1 cellular context compared by ENCODE assay signal in the genomic region with DNA sequence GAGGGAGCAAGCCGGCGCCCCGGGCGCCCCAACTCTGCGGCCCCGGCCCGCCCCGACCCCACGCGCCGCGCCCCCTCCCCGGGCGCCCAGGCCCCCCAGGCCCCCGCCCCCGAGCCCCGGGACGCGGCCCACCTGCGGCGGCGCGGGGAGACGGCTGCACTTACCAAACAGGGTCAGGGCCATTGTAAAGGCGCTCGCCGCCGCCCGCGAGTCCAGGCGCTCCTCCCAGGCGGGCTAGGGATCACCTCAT.
TF ChIP-seq lines count a peak whose summit lies in the region.

No MANE protein-coding gene starts in this region.

TF ChIP-seq in GM23338, 12 proteins besides CTCF, POLR2A, EP300 and RAD21 (continued from another document):
- TF ChIP-seq, protein P1, sequence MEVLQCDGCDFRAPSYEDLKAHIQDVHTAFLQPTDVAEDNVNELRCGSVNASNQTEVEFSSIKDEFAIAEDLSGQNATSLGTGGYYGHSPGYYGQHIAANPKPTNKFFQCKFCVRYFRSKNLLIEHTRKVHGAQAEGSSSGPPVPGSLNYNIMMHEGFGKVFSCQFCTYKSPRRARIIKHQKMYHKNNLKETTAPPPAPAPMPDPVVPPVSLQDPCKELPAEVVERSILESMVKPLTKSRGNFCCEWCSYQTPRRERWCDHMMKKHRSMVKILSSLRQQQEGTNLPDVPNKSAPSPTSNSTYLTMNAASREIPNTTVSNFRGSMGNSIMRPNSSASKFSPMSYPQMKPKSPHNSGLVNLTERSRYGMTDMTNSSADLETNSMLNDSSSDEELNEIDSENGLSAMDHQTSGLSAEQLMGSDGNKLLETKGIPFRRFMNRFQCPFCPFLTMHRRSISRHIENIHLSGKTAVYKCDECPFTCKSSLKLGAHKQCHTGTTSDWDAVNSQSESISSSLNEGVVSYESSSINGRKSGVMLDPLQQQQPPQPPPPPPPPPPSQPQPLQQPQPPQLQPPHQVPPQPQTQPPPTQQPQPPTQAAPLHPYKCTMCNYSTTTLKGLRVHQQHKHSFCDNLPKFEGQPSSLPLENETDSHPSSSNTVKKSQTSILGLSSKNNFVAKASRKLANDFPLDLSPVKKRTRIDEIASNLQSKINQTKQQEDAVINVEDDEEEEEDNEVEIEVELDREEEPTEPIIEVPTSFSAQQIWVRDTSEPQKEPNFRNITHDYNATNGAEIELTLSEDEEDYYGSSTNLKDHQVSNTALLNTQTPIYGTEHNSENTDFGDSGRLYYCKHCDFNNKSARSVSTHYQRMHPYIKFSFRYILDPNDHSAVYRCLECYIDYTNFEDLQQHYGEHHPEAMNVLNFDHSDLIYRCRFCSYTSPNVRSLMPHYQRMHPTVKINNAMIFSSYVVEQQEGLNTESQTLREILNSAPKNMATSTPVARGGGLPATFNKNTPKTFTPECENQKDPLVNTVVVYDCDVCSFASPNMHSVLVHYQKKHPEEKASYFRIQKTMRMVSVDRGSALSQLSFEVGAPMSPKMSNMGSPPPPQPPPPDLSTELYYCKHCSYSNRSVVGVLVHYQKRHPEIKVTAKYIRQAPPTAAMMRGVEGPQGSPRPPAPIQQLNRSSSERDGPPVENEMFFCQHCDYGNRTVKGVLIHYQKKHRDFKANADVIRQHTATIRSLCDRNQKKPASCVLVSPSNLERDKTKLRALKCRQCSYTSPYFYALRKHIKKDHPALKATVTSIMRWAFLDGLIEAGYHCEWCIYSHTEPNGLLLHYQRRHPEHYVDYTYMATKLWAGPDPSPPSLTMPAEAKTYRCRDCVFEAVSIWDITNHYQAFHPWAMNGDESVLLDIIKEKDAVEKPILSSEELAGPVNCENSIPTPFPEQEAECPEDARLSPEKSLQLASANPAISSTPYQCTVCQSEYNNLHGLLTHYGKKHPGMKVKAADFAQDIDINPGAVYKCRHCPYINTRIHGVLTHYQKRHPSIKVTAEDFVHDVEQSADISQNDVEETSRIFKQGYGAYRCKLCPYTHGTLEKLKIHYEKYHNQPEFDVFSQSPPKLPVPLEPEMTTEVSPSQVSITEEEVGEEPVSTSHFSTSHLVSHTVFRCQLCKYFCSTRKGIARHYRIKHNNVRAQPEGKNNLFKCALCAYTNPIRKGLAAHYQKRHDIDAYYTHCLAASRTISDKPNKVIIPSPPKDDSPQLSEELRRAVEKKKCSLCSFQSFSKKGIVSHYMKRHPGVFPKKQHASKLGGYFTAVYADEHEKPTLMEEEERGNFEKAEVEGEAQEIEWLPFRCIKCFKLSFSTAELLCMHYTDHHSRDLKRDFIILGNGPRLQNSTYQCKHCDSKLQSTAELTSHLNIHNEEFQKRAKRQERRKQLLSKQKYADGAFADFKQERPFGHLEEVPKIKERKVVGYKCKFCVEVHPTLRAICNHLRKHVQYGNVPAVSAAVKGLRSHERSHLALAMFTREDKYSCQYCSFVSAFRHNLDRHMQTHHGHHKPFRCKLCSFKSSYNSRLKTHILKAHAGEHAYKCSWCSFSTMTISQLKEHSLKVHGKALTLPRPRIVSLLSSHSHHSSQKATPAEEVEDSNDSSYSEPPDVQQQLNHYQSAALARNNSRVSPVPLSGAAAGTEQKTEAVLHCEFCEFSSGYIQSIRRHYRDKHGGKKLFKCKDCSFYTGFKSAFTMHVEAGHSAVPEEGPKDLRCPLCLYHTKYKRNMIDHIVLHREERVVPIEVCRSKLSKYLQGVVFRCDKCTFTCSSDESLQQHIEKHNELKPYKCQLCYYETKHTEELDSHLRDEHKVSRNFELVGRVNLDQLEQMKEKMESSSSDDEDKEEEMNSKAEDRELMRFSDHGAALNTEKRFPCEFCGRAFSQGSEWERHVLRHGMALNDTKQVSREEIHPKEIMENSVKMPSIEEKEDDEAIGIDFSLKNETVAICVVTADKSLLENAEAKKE (CRISPR knock-in tag; IDR thresholded peaks at IDR 0.05) = no peak
- no peak for TF ChIP-seq POLR2AphosphoS5 (IDR thresholded peaks at IDR 0.05; ENCODE audit: low read depth)
